8 cellular contexts compared by ENCODE assay signal in genomic region chr14:105086833-105087307, GRCh38. TPM values are rescaled to one million over a fixed set of nuclear protein-coding genes. Genes with fewer than 3 reads are reported as not detected.
DNase-seq lines count a peak whose midpoint lies in the region; ATAC-seq and TF ChIP-seq lines count a peak whose summit lies in the region.

No MANE protein-coding gene starts in this region.

- peak overlapping the region; percentile 64 for H3K4me3 Mint-ChIP-seq in activated CD4-positive, alpha-beta T cell treated with anti-CD3 and anti-CD28 coated beads, Interleukin-2, amount 10 ng/mL, durations not matched to agents 7 days and 5 days

- no peaks in the 10 kb centered on the region for H3K36me3 Mint-ChIP-seq in activated CD4-positive, alpha-beta T cell treated with anti-CD3 and anti-CD28 coated beads, Interleukin-2, amount 10 ng/mL, durations not matched to agents 7 days and 5 days (ENCODE audit: low read depth)

- peak; percentile 92 for DNase-seq in 8988T
- DNase-seq in GM13977 (ENCODE audit: low spot score): peak; percentile 89
- DNase-seq in NCI-H345 treated with DMSO at 0.1 percent for 48 hours (lab: John Stamatoyannopoulos, UW; ENCODE audit: unreplicated experiment): peak; percentile 55
- peak; percentile 84 for DNase-seq in activated CD4-positive, alpha-beta T cell treated with anti-CD3 and anti-CD28 coated beads, Interleukin-2, amount 10 ng/mL, durations not matched to agents 7 days and 5 days
- peak; percentile 83 for DNase-seq in dermis blood vessel endothelial cell
- DNase-seq in lung microvascular endothelial cell (ENCODE audit: low read depth in 2 of 2): peak; percentile 72 to 73
- DNase-seq in stimulated activated CD8-positive, alpha-beta memory T cell treated with anti-CD3 and anti-CD28 coated beads, Interleukin-15, amount 100 ng/mL, for 24 hours (ENCODE audit: low read depth): peak; percentile 65

- peaks cover 18% of the 10 kb centered on the region for H3K4me1 Mint-ChIP-seq in activated CD4-positive, alpha-beta T cell treated with anti-CD3 and anti-CD28 coated beads, Interleukin-2, amount 10 ng/mL, durations not matched to agents 7 days and 5 days

- CTCF ChIA-PET in activated CD4-positive, alpha-beta T cell treated with anti-CD3 and anti-CD28 coated beads, Interleukin-2, amount 10 ng/mL, durations not matched to agents 7 days and 5 days (lab: Charles Lee): interaction anchor here (0.6 to 5.4 kb wide), 10 partner anchors 8 to 270 kb away, joined by 3 to 50 read pairs (median 6); partner anchors contain the start of gene GPR132

- ATAC-seq in HG02943 (IDR thresholded peaks at IDR 0.05; ENCODE audit: low read depth, unreplicated experiment): peak; percentile 66

- H3K27me3 Mint-ChIP-seq in activated CD4-positive, alpha-beta T cell treated with anti-CD3 and anti-CD28 coated beads, Interleukin-2, amount 10 ng/mL, durations not matched to agents 7 days and 5 days: peaks cover 15% of the 10 kb centered on the region

- no peak overlapping the region for H3K27ac Mint-ChIP-seq in activated CD4-positive, alpha-beta T cell treated with anti-CD3 and anti-CD28 coated beads, Interleukin-2, amount 10 ng/mL, durations not matched to agents 7 days and 5 days

- in situ Hi-C loops in GM13977 (cut with MboI; ENCODE audit: low pct_unique_long_range_greater_than_20kb, low sequenced_read_pairs, unreplicated experiment): no loop called here

- H3K9me3 Mint-ChIP-seq in activated CD4-positive, alpha-beta T cell treated with anti-CD3 and anti-CD28 coated beads, Interleukin-2, amount 10 ng/mL, durations not matched to agents 7 days and 5 days: no peaks in the 10 kb centered on the region

- TF ChIP-seq CTCF in GM13977 (IDR thresholded peaks at IDR 0.05; ENCODE audit: extremely low read depth, insufficient read depth, missing control alignments): peak; percentile 99

- POLR2A ChIA-PET in activated CD4-positive, alpha-beta T cell treated with anti-CD3 and anti-CD28 coated beads, Interleukin-2, amount 10 ng/mL, durations not matched to agents 7 days and 5 days (lab: Charles Lee): no interaction called here

RNA-seq across cellular contexts. Expression of gene GPR132, which starts 21.6 kb away (rescaled TPM):
- total RNA-seq in activated CD4-positive, alpha-beta T cell treated with anti-CD3 and anti-CD28 coated beads, Interleukin-2, amount 10 ng/mL, durations not matched to agents 7 days and 5 days: 10 to 100 TPM; 44.2 to 46.6 TPM
- total RNA-seq in dermis blood vessel endothelial cell (0.09 and 0.85 TPM in 2 replicates), lung microvascular endothelial cell (under 0.01 and 0.20 TPM in 2 replicates)

Comparison
In these comparisons a context has a peak if more than half of its experiments do, and no peak if none do; other contexts are left out.
1. Peak in every context shown above with its lines: DNase-seq and ATAC-seq.
2. RNA of gene GPR132, which starts 21.6 kb away (total RNA-seq): 44.2 to 46.6 TPM in activated CD4-positive, alpha-beta T cell treated with anti-CD3 and anti-CD28 coated beads, Interleukin-2, amount 10 ng/mL, durations not matched to agents 7 days and 5 days; 0.09 to 0.85 TPM in dermis blood vessel endothelial cell and under 0.01 to 0.20 TPM in lung microvascular endothelial cell; every median in the first group is over 10 times any median in the second.